ENCODE assay signal across 9 cellular contexts in genomic region chr7:134514663-134515062, GRCh38. TPM values are rescaled to one million over a fixed set of nuclear protein-coding genes. Genes with fewer than 3 reads are reported as not detected.
DNase-seq lines count a peak whose midpoint lies in the region; ATAC-seq, FAIRE-seq and TF ChIP-seq lines count a peak whose summit lies in the region.
"Had no signal": no experiment of that assay in that cellular context is flagged by ENCODE, and none has a peak within 500 bp of the region (broad histone marks: within the 10 kb centered on the region; RNA-seq: fewer than 3 reads in every experiment).

No MANE protein-coding gene starts in this region.

- H3K4me3 Mint-ChIP-seq in CD4-positive, alpha-beta memory T cell: peak overlapping the region in 1 of 8 donors; percentile 63
- H3K4me3 Mint-ChIP-seq: T-helper 1 cell treated with Interleukin-12 subunit alpha and Interleukin-12 subunit beta and Interleukin-4 antibody, amounts not matched to agents 30 μg/mL and 1 μg/mL, for 36 hours had no signal

- BruUV-seq in OCI-LY7 (replicated peaks; lab: Mats Ljungman, UMichigan): no TSS peak

- H3K27me3 ChIP-seq in CD4-positive, alpha-beta memory T cell (ENCODE audit: insufficient read depth, low read length): no peaks in the 10 kb centered on the region
- H3K27me3 ChIP-seq in bronchial epithelial cell (ENCODE audit: control insufficient read depth, insufficient read depth, low read length) (no peaks in the 10 kb centered on the region), testis (no peaks in the 10 kb centered on the region)

- peaks cover 0 to 5% (median 3%) of the 10 kb centered on the region in 4 donors for H3K4me1 Mint-ChIP-seq in CD4-positive, alpha-beta memory T cell

- no peaks in the 10 kb centered on the region for H3K36me3 Mint-ChIP-seq in CD4-positive, alpha-beta memory T cell

- H3K9me2 ChIP-seq in OCI-LY7 (ENCODE audit: insufficient read depth, low read length): no peaks in the 10 kb centered on the region

- POLR2A ChIA-PET in CD4-positive, alpha-beta memory T cell (lab: Charles Lee; ENCODE audit: partially characterized antibody): interaction anchor here (1.0 to 1.2 kb wide), 2 partner anchors 56 to 82 kb away, joined by 5 to 7 read pairs; partner anchors contain the start of gene AKR1B1
- POLR2A ChIA-PET in OCI-LY7 (lab: Charles Lee): interaction anchor here (0.6 kb wide), 1 partner anchor 1390 kb away, joined by 6 read pairs; no protein-coding TSS in a partner anchor

- peak; percentile 71 for ATAC-seq in GM18867 (IDR thresholded peaks at IDR 0.05; ENCODE audit: unreplicated experiment)
- no peak for ATAC-seq in GM19452 (IDR thresholded peaks at IDR 0.05; ENCODE audit: unreplicated experiment)

- TF ChIP-seq POLR2A in testis (IDR thresholded peaks at IDR 0.05): no peak

- FAIRE-seq in bronchial epithelial cell (lab: Jason Lieb, UNC): no peak

- no peaks in the 10 kb centered on the region for H3K9me3 ChIP-seq in CD4-positive, alpha-beta memory T cell (ENCODE audit: control insufficient read depth in 1 of 2, low read length in 2 of 2)
- H3K9me3 ChIP-seq in OCI-LY7 (ENCODE audit: low read length) (no peaks in the 10 kb centered on the region), testis (no peaks in the 10 kb centered on the region)

- no peak overlapping the region for H3K27ac Mint-ChIP-seq in CD4-positive, alpha-beta memory T cell
- H3K27ac Mint-ChIP-seq: T-helper 1 cell treated with Interleukin-12 subunit alpha and Interleukin-12 subunit beta and Interleukin-4 antibody, amounts not matched to agents 30 μg/mL and 1 μg/mL, for 36 hours had no signal

- WGBS in testis, 2 donors: 1 to 4% methylated on average over 4 of the region's 4 CpGs

- no peaks in the 10 kb centered on the region for H4K20me1 ChIP-seq in OCI-LY7 (ENCODE audit: insufficient read depth, low read length)

- intact Hi-C loops in CD4-positive, alpha-beta memory T cell (cut with micrococcal nuclease): loop anchor here (1.0 kb wide), 2 partner anchors 92 to 440 kb away; no protein-coding TSS in a partner anchor
- intact Hi-C loops in OCI-LY7 (cut with micrococcal nuclease; ENCODE audit: unreplicated experiment): loop anchor here (1.0 kb wide), 2 partner anchors 92 to 187 kb away; no protein-coding TSS in a partner anchor
- intact Hi-C loops in testis (cut with DNase I; ENCODE audit: low total_unique reads): no loop called here

- peak in 4 of 5 donors; percentile 45 to 60 (median 55) for DNase-seq in CD4-positive, alpha-beta memory T cell
- peak; percentile 4 for DNase-seq in KG1 (lab: John Stamatoyannopoulos, UW)
- DNase-seq in OCI-LY7 (ENCODE audit: low spot score): peak; percentile 77
- DNase-seq in bronchial epithelial cell (ENCODE audit: low read depth): peak; percentile 83
- peak; percentile 74 for DNase-seq in kidney glomerular epithelial cell (lab: John Stamatoyannopoulos, UW)
- peak; percentile 33 for DNase-seq in testis

- H3K79me2 ChIP-seq in OCI-LY7 (ENCODE audit: insufficient read depth, low read depth, low read length): no peaks in the 10 kb centered on the region

- H3K4me3 ChIP-seq in CD4-positive, alpha-beta memory T cell (ENCODE audit: low read length in 2 of 2): no peak overlapping the region
- H3K4me3 ChIP-seq in OCI-LY7 (ENCODE audit: low read depth, low read length, poor library complexity, severe bottlenecking) (no peak overlapping the region), bronchial epithelial cell (ENCODE audit: low read depth, low read length) (no peak overlapping the region), testis (no peak overlapping the region)

- CTCF ChIA-PET in CD4-positive, alpha-beta memory T cell (lab: Charles Lee; ENCODE audit: partially characterized antibody): interaction anchor here (0.9 to 6.8 kb wide), 16 partner anchors 8 to 656 kb away, joined by 3 to 56 read pairs (median 4); partner anchors contain the start of genes AKR1B1, AKR1B15 and CYREN
- CTCF ChIA-PET in OCI-LY7 (lab: Charles Lee; ENCODE audit: unreplicated experiment): interaction anchor here (0.9 kb wide), 1 partner anchor 15 kb away, joined by 3 read pairs; no protein-coding TSS in a partner anchor

- H3K36me3 ChIP-seq in CD4-positive, alpha-beta memory T cell (ENCODE audit: insufficient read depth, low read length): no peaks in the 10 kb centered on the region
- H3K36me3 ChIP-seq in OCI-LY7 (ENCODE audit: insufficient read depth, low read length) (no peaks in the 10 kb centered on the region), bronchial epithelial cell (ENCODE audit: control insufficient read depth, insufficient read depth, low read length) (no peaks in the 10 kb centered on the region), testis (ENCODE audit: low read depth, missing control alignments) (no peaks in the 10 kb centered on the region)

- H2AFZ ChIP-seq in OCI-LY7 (ENCODE audit: low read length): no peak overlapping the region

- H3K4me1 ChIP-seq in CD4-positive, alpha-beta memory T cell (ENCODE audit: insufficient read depth, low read length): no peaks in the 10 kb centered on the region
- H3K4me1 ChIP-seq in OCI-LY7 (ENCODE audit: insufficient read depth, low read length, poor library complexity, severe bottlenecking): no peaks in the 10 kb centered on the region
- H3K4me1 ChIP-seq in testis: peaks cover 11% of the 10 kb centered on the region

- no peak overlapping the region for H3K27ac ChIP-seq in CD4-positive, alpha-beta memory T cell (ENCODE audit: low read depth, low read length)
- H3K27ac ChIP-seq in OCI-LY7 (ENCODE audit: low read depth, low read length, poor library complexity, severe bottlenecking) (no peak overlapping the region), testis (no peak overlapping the region)

- peaks cover 4 to 21% of the 10 kb centered on the region in 2 donors for H3K27me3 Mint-ChIP-seq in CD4-positive, alpha-beta memory T cell

- H3K9me3 Mint-ChIP-seq in CD4-positive, alpha-beta memory T cell: peaks cover 0 to 2% (median 0%) of the 10 kb centered on the region in 8 donors
- H3K9me3 Mint-ChIP-seq: T-helper 1 cell treated with Interleukin-12 subunit alpha and Interleukin-12 subunit beta and Interleukin-4 antibody, amounts not matched to agents 30 μg/mL and 1 μg/mL, for 36 hours had no signal

- TF ChIP-seq CTCF in OCI-LY7 (conservative IDR thresholded peaks at IDR 0.05; ENCODE audit: low read length) (peak; percentile 86), bronchial epithelial cell (IDR thresholded peaks at IDR 0.05; ENCODE audit: insufficient read depth, low read length, severe bottlenecking) (peak; percentile 61), testis (IDR thresholded peaks at IDR 0.05) (peak; percentile 85 to 94 (median 93))

- no peak overlapping the region for H3K4me2 ChIP-seq in OCI-LY7 (ENCODE audit: low read length)

RNA-seq across cellular contexts. Expression of gene AKR1B10, which starts 12.7 kb away (rescaled TPM):
- total RNA-seq in CD4-positive, alpha-beta memory T cell: not detected
- polyA plus RNA-seq in CD4-positive, alpha-beta memory T cell: not detected
- total RNA-seq in OCI-LY7 (2014; rRNA removed; shearing (Covaris generic)): not detected in 2 replicates
- total RNA-seq in OCI-LY7 (2022): not detected in 2 replicates
- 6.5 and 11.1 TPM in 2 replicates for total RNA-seq in bronchial epithelial cell
- 1 to 10 TPM in 1 of 2 donors, under 1 TPM in 1; 0.81 to 3.3 TPM for total RNA-seq in testis
- polyA plus RNA-seq in testis (ENCODE audit: insufficient read depth, low read depth, low replicate concordance): 1.8 TPM

RNA-seq across cellular contexts. Expression of gene AKR1B15, which starts 34.2 kb away (rescaled TPM):
- not detected for total RNA-seq in CD4-positive, alpha-beta memory T cell
- polyA plus RNA-seq in CD4-positive, alpha-beta memory T cell: not detected
- total RNA-seq in OCI-LY7 (2014; rRNA removed; shearing (Covaris generic)): not detected in 2 replicates
- total RNA-seq in OCI-LY7 (2022) (not detected in 2 replicates), bronchial epithelial cell (under 0.01 and 0.13 TPM in 2 replicates), testis (1 to 10 TPM; 1.9 to 2.1 TPM)
- 0.80 TPM for polyA plus RNA-seq in testis (ENCODE audit: insufficient read depth, low read depth, low replicate concordance)

RNA-seq across cellular contexts. Expression of gene AKR1B1, which starts 55.8 kb away (rescaled TPM):
- 10 to 100 TPM; 81.2 to 91.1 TPM for total RNA-seq in CD4-positive, alpha-beta memory T cell
- 100 to 1,000 TPM; 136 to 199 TPM for polyA plus RNA-seq in CD4-positive, alpha-beta memory T cell
- 66.4 and 75.7 TPM in 2 replicates for total RNA-seq in OCI-LY7 (2014; rRNA removed; shearing (Covaris generic))
- total RNA-seq in OCI-LY7 (2022): 162 and 167 TPM in 2 replicates
- 77.1 and 102 TPM in 2 replicates for total RNA-seq in bronchial epithelial cell
- total RNA-seq in testis: 100 to 1,000 TPM in 1 of 2 donors, 10 to 100 TPM in 1; 99.8 to 105 TPM
- polyA plus RNA-seq in testis (ENCODE audit: insufficient read depth, low read depth, low replicate concordance): 129 TPM

Comparison
In these comparisons a context has a peak if more than half of its experiments do, and no peak if none do; other contexts are left out.
1. DNase-seq: peak in every context shown above with its lines; median percentile 83 in bronchial epithelial cell; 77 in OCI-LY7; 74 in kidney glomerular epithelial cell; 55 in CD4-positive, alpha-beta memory T cell; 33 in testis; 4 in KG1.